In the genomic region with DNA sequence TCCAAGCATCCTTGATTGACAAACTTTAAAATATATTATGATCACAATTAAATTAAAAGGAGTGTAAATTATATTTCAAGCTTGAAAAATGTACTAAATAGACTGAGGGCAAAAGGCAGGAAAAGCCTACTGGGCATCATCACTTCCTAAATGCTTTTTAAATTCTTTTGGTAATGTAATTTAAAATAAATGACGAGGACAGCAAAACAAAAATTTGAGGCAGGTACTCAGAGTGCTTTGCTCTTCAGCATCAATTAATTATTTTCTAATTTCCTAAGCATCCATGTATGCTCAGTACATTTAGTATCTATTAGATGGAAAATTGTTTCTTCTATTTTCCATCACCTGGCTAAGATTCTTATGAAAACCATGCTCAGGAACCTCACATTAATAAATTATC, we compare ENCODE assay signal across 2 cellular contexts.
TF ChIP-seq lines count a peak whose summit lies in the region.

No MANE protein-coding gene starts in this region.

TF ChIP-seq in IMR-90, 13 proteins besides CTCF, POLR2A, EP300 and RAD21:
- TF ChIP-seq MAFK (IDR thresholded peaks at IDR 0.05; ENCODE audit: low read depth, low read length) (peak; percentile 61), MAZ (IDR thresholded peaks at IDR 0.05; ENCODE audit: borderline replicate concordance, low read depth, low read length) (no peak)

TF ChIP-seq in neural cell, 6 proteins besides CTCF, POLR2A, EP300 and RAD21:
- TF ChIP-seq SMC3 (conservative IDR thresholded peaks at IDR 0.05; ENCODE audit: poor library complexity) (no peak), TAF1 (IDR thresholded peaks at IDR 0.05; ENCODE audit: low read depth) (no peak), MXI1 (conservative IDR thresholded peaks at IDR 0.05; ENCODE audit: poor library complexity, severe bottlenecking) (no peak), EZH2 (IDR thresholded peaks at IDR 0.05; ENCODE audit: borderline replicate concordance, insufficient read depth, low read length, poor library complexity, severe bottlenecking) (no peak)
- TF ChIP-seq, protein P1, sequence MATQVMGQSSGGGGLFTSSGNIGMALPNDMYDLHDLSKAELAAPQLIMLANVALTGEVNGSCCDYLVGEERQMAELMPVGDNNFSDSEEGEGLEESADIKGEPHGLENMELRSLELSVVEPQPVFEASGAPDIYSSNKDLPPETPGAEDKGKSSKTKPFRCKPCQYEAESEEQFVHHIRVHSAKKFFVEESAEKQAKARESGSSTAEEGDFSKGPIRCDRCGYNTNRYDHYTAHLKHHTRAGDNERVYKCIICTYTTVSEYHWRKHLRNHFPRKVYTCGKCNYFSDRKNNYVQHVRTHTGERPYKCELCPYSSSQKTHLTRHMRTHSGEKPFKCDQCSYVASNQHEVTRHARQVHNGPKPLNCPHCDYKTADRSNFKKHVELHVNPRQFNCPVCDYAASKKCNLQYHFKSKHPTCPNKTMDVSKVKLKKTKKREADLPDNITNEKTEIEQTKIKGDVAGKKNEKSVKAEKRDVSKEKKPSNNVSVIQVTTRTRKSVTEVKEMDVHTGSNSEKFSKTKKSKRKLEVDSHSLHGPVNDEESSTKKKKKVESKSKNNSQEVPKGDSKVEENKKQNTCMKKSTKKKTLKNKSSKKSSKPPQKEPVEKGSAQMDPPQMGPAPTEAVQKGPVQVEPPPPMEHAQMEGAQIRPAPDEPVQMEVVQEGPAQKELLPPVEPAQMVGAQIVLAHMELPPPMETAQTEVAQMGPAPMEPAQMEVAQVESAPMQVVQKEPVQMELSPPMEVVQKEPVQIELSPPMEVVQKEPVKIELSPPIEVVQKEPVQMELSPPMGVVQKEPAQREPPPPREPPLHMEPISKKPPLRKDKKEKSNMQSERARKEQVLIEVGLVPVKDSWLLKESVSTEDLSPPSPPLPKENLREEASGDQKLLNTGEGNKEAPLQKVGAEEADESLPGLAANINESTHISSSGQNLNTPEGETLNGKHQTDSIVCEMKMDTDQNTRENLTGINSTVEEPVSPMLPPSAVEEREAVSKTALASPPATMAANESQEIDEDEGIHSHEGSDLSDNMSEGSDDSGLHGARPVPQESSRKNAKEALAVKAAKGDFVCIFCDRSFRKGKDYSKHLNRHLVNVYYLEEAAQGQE (IDR thresholded peaks at IDR 0.05; ENCODE audit: borderline replicate concordance), result no peak
TF ChIP-seq in neural cell: peak in this region for 0.
